Comparison of ENCODE assay signal across 13 cellular contexts in genomic region chr3:112847692-112848091, GRCh38. TPM values are rescaled to one million over a fixed set of nuclear protein-coding genes. Genes with fewer than 3 reads are reported as not detected.
DNase-seq lines count a peak whose midpoint lies in the region; ATAC-seq and TF ChIP-seq lines count a peak whose summit lies in the region.
"Had no signal": no experiment of that assay in that cellular context is flagged by ENCODE, and none has a peak within 500 bp of the region (broad histone marks: within the 10 kb centered on the region; RNA-seq: fewer than 3 reads in every experiment).

No MANE protein-coding gene starts in this region.

- no peak for DNase-seq in naive B cell
- no peak for DNase-seq in NOMO-1 (lab: John Stamatoyannopoulos, UW; ENCODE audit: unreplicated experiment in 2 of 2)
- no peak for DNase-seq in GM10248 (ENCODE audit: extremely low spot score)
- DNase-seq in NCI-H82 (lab: John Stamatoyannopoulos, UW) = no peak
- DNase-seq in nephron progenitor cell = no peak
- DNase-seq: GF-D8, heart left ventricle, KBM-7 had no signal

- H3K27me3 Mint-ChIP-seq in T-helper 1 cell treated with Interleukin-12 subunit alpha and Interleukin-12 subunit beta and Interleukin-4 antibody, amounts not matched to agents 30 μg/mL and 1 μg/mL, for 36 hours (ENCODE audit: low read depth) = no peaks in the 10 kb centered on the region
- H3K27me3 Mint-ChIP-seq in naive B cell (peaks cover 0 to 11% (median 0%) of the 10 kb centered on the region in 3 donors), nephron progenitor cell (ENCODE audit: low read depth, poor library complexity) (no peaks in the 10 kb centered on the region)

- H3K27ac Mint-ChIP-seq in T-helper 1 cell treated with Interleukin-12 subunit alpha and Interleukin-12 subunit beta and Interleukin-4 antibody, amounts not matched to agents 30 μg/mL and 1 μg/mL, for 36 hours = peak overlapping the region; percentile 70
- peak overlapping the region in 5 of 6 donors; percentile 9 to 82 (median 55) for H3K27ac Mint-ChIP-seq in naive B cell
- no peak overlapping the region for H3K27ac Mint-ChIP-seq in nephron progenitor cell

- TF ChIP-seq CTCF in GM10248 (IDR thresholded peaks at IDR 0.05; ENCODE audit: control extremely low read depth, extremely low read depth, low read depth, missing control alignments) (no peak), nephron progenitor cell (IDR thresholded peaks at IDR 0.05) (no peak)

- H3K36me3 Mint-ChIP-seq in T-helper 1 cell treated with Interleukin-12 subunit alpha and Interleukin-12 subunit beta and Interleukin-4 antibody, amounts not matched to agents 30 μg/mL and 1 μg/mL, for 36 hours (ENCODE audit: low read depth) = peaks cover 15% of the 10 kb centered on the region
- H3K36me3 Mint-ChIP-seq in naive B cell = peaks cover 24 to 32% of the 10 kb centered on the region in 2 donors
- H3K36me3 Mint-ChIP-seq in nephron progenitor cell (ENCODE audit: low read depth) = peaks cover 3% of the 10 kb centered on the region

- H3K9me3 Mint-ChIP-seq in T-helper 1 cell treated with Interleukin-12 subunit alpha and Interleukin-12 subunit beta and Interleukin-4 antibody, amounts not matched to agents 30 μg/mL and 1 μg/mL, for 36 hours = peaks cover 68% of the 10 kb centered on the region
- H3K9me3 Mint-ChIP-seq in naive B cell (peaks cover 20 to 40% (median 31%) of the 10 kb centered on the region in 7 donors), nephron progenitor cell (peaks cover 39% of the 10 kb centered on the region)

- H3K4me1 Mint-ChIP-seq in T-helper 1 cell treated with Interleukin-12 subunit alpha and Interleukin-12 subunit beta and Interleukin-4 antibody, amounts not matched to agents 30 μg/mL and 1 μg/mL, for 36 hours (ENCODE audit: low read depth) = peaks cover 22% of the 10 kb centered on the region
- peaks cover 21 to 29% (median 23%) of the 10 kb centered on the region in 3 donors for H3K4me1 Mint-ChIP-seq in naive B cell
- no peaks in the 10 kb centered on the region for H3K4me1 Mint-ChIP-seq in nephron progenitor cell

- POLR2A ChIA-PET in GM10248 (lab: Yijun Ruan, JAX) = no interaction called here

- ATAC-seq in GM18909 (IDR thresholded peaks at IDR 0.05; ENCODE audit: poor library complexity, unreplicated experiment) = peak; percentile 96
- ATAC-seq in HG02885 (IDR thresholded peaks at IDR 0.05; ENCODE audit: poor library complexity, unreplicated experiment) = peak; percentile 44
- peak; percentile 61 to 74 for ATAC-seq in naive B cell (ENCODE audit: low read depth in 2 of 2)
- ATAC-seq: activated CD4-positive, CD25-positive, alpha-beta regulatory T cell treated with anti-CD3 and anti-CD28 coated beads, Interleukin-2, amount 50 U/mL, for 24 hours; heart left ventricle had no signal

- CTCF ChIA-PET in GM10248 (lab: Yijun Ruan, JAX) = interaction anchor here (0.6 to 1.9 kb wide), 7 partner anchors 13 to 165 kb away, joined by 3 to 6 read pairs (median 4); no protein-coding TSS in a partner anchor

- peak overlapping the region; percentile 31 for H3K4me3 Mint-ChIP-seq in T-helper 1 cell treated with Interleukin-12 subunit alpha and Interleukin-12 subunit beta and Interleukin-4 antibody, amounts not matched to agents 30 μg/mL and 1 μg/mL, for 36 hours
- H3K4me3 Mint-ChIP-seq in naive B cell (peak overlapping the region in 4 of 8 donors; percentile 5 to 72 (median 40)), nephron progenitor cell (no peak overlapping the region)

RNA-seq across cellular contexts. Expression of gene CD200R1L, which starts 1.0 kb away (rescaled TPM):
- not detected for polyA plus RNA-seq in naive B cell (ENCODE audit: low read depth in 6 of 6)
- polyA plus RNA-seq: cardiac muscle cell, heart left ventricle had no signal

Comparison
In these comparisons a context has a peak if more than half of its experiments do, and no peak if none do; other contexts are left out.
1. ATAC-seq: peak in every context shown above with its lines; median percentile 96 in GM18909; 68 in naive B cell; 44 in HG02885.